8 cellular contexts compared by ENCODE assay signal in the genomic region with DNA sequence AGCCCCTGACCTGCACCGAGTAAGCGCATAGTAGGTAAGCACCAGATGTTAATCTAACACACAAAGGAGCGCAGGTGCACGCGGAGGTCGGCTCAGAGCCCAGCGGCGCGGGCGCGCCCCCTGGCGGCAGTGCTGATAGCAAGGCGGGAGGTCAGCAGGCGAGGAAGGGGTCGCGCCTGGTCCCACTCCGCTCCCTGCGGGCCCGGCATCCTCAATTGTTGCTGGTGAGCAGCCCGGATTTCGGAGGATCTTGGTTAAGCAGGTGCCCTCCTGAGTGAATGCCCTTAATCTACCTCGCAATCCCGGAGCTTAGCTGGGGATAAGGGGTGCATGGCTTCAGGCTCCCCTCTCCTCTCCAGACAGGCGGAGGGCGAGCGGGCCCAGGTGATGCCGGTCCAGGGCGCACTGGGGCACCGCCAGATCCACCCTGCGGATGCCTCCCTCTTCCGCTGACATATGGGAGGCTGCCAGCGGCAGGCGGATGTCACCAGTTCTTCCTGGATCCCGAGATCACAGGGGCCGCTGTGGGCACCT. TPM values are rescaled to one million over a fixed set of nuclear protein-coding genes. Genes with fewer than 3 reads are reported as not detected.
DNase-seq lines count a peak whose midpoint lies in the region; ATAC-seq, FAIRE-seq and TF ChIP-seq lines count a peak whose summit lies in the region.

No MANE protein-coding gene starts in this region.

- H3K9me3 Mint-ChIP-seq in progenitor cell of endocrine pancreas (ENCODE audit: low read depth) = no peaks in the 10 kb centered on the region

- H3K4me3 Mint-ChIP-seq in progenitor cell of endocrine pancreas (ENCODE audit: low read depth) = no peak overlapping the region

- H2AFZ ChIP-seq in OCI-LY3 (ENCODE audit: low read depth, low read length) = no peak overlapping the region; the same call in 1 of the 2 replicates

- H3K27ac ChIP-seq in OCI-LY3 (ENCODE audit: low read length) = no peak overlapping the region
- H3K27ac ChIP-seq in small intestine (ENCODE audit: low read depth in 1 of 2, low read length in 1 of 2) = no peak overlapping the region

- DNase-seq in choroid plexus epithelial cell (ENCODE audit: low read depth) (no peak), progenitor cell of endocrine pancreas (ENCODE audit: low spot score, unreplicated experiment) (no peak), small intestine (no peak), superior temporal gyrus (ENCODE audit: extremely low spot score) (no peak), GM03348 (ENCODE audit: low spot score) (no peak)

- H3K4me1 Mint-ChIP-seq in progenitor cell of endocrine pancreas (ENCODE audit: low read depth) = peaks cover 8% of the 10 kb centered on the region

- H3K9me3 ChIP-seq in OCI-LY3 (ENCODE audit: insufficient read depth, low read length) (no peaks in the 10 kb centered on the region), small intestine (ENCODE audit: control insufficient read depth, low read depth) (no peaks in the 10 kb centered on the region)

- no peaks in the 10 kb centered on the region for H3K79me2 ChIP-seq in OCI-LY3 (ENCODE audit: low read length)

- H3K4me2 ChIP-seq in OCI-LY3 (ENCODE audit: low read length) = no peak overlapping the region

- H3K4me1 ChIP-seq in OCI-LY3 (ENCODE audit: low read length) = no peaks in the 10 kb centered on the region
- H3K4me1 ChIP-seq in small intestine (ENCODE audit: control insufficient read depth in 2 of 2, insufficient read depth in 1 of 2, low read depth in 1 of 2, low read length in 1 of 2) = peaks cover 0 to 13% of the 10 kb centered on the region in 2 donors

- peak; percentile 91 for TF ChIP-seq CTCF in GM12875 (IDR thresholded peaks at IDR 0.05; ENCODE audit: borderline replicate concordance, insufficient read depth, low read depth, low read length)
- TF ChIP-seq CTCF in OCI-LY3 (IDR thresholded peaks at IDR 0.05; ENCODE audit: low read depth, low read length) = peak; percentile 67
- peak; percentile 56 for TF ChIP-seq CTCF in choroid plexus epithelial cell (conservative IDR thresholded peaks at IDR 0.05; ENCODE audit: low read depth, low read length)
- peak; percentile 56 for TF ChIP-seq CTCF in progenitor cell of endocrine pancreas (IDR thresholded peaks at IDR 0.05; ENCODE audit: unreplicated experiment)

- WGBS in small intestine, 3 donors = 12 to 23% (median 14%) methylated on average over 35 of the region's 35 CpGs

- no peak overlapping the region for H3K4me3 ChIP-seq in GM12875 (ENCODE audit: low read depth, low read length)
- H3K4me3 ChIP-seq in OCI-LY3 (ENCODE audit: low read length) = no peak overlapping the region
- H3K4me3 ChIP-seq in choroid plexus epithelial cell (ENCODE audit: low read depth, low read length) = no peak overlapping the region
- H3K4me3 ChIP-seq in small intestine (ENCODE audit: low read depth in 1 of 2, low read length in 2 of 2) = no peak overlapping the region

- peaks cover 74% of the 10 kb centered on the region for H3K27me3 Mint-ChIP-seq in progenitor cell of endocrine pancreas

- no peaks in the 10 kb centered on the region for H4K20me1 ChIP-seq in OCI-LY3 (ENCODE audit: insufficient read depth, low read length)

- no peak for ATAC-seq in GM21529 (IDR thresholded peaks at IDR 0.05; ENCODE audit: unreplicated experiment)

- no peak for FAIRE-seq in small intestine (lab: Jason Lieb, UNC)

- no peaks in the 10 kb centered on the region for H3K36me3 Mint-ChIP-seq in progenitor cell of endocrine pancreas (ENCODE audit: insufficient read depth)

- no peak overlapping the region for H3K9ac ChIP-seq in OCI-LY3 (ENCODE audit: low read length)

- H3K27me3 ChIP-seq in OCI-LY3 (ENCODE audit: low read depth, low read length) (peaks cover 5% of the 10 kb centered on the region; the same call in 1 of the 2 replicates), small intestine (ENCODE audit: control insufficient read depth in 2 of 2, insufficient read depth in 2 of 2, low read length in 2 of 2) (peaks cover 11 to 32% of the 10 kb centered on the region in 2 donors)

- no peak overlapping the region for H3K27ac Mint-ChIP-seq in progenitor cell of endocrine pancreas

- H3K36me3 ChIP-seq in OCI-LY3 (replicated peaks; ENCODE audit: low read depth, low read length) (no peaks in the 10 kb centered on the region), small intestine (ENCODE audit: control insufficient read depth in 2 of 2, insufficient read depth in 2 of 2, low read length in 2 of 2) (no peaks in the 10 kb centered on the region)

RNA-seq across cellular contexts. Expression of a gene that starts 4.0 kb away (rescaled TPM):
- total RNA-seq in progenitor cell of endocrine pancreas = 7.2 and 8.1 TPM in 2 replicates
- polyA plus RNA-seq in small intestine = 1 to 10 TPM; 2.9 to 8.9 (median 5.4) TPM

RNA-seq across cellular contexts. Expression of a gene that starts 28.9 kb away (rescaled TPM):
- 0.98 and 2.4 TPM in 2 replicates for total RNA-seq in progenitor cell of endocrine pancreas
- under 1 TPM; 0.22 to 0.63 (median 0.54) TPM for polyA plus RNA-seq in small intestine
